In genomic region chr3:2096196-2096595, GRCh38 we compare ENCODE assay signal across 26 cellular contexts. TPM values are rescaled to one million over a fixed set of nuclear protein-coding genes. Genes with fewer than 3 reads are reported as not detected.
DNase-seq lines count a peak whose midpoint lies in the region; ATAC-seq and TF ChIP-seq lines count a peak whose summit lies in the region.
"Had no signal": no experiment of that assay in that cellular context is flagged by ENCODE, and none has a peak within 500 bp of the region (broad histone marks: within the 10 kb centered on the region; RNA-seq: fewer than 3 reads in every experiment).

No MANE protein-coding gene starts in this region.

- no peak overlapping the region for H2BK12ac ChIP-seq in neuronal stem cell (ENCODE audit: low read length)

- H3K9ac ChIP-seq in neuronal stem cell (ENCODE audit: low read depth, low read length, poor library complexity), result no peak overlapping the region

- no peak overlapping the region for H3K4me3 ChIP-seq in right cardiac atrium (ENCODE audit: low read length)
- H3K4me3 ChIP-seq in left ventricle myocardium inferior, result no peak overlapping the region
- no peak overlapping the region for H3K4me3 ChIP-seq in neuronal stem cell (ENCODE audit: low read length in 2 of 2)
- H3K4me3 ChIP-seq in right lobe of liver, result no peak overlapping the region
- H3K4me3 ChIP-seq in osteoblast (ENCODE audit: insufficient read depth, low read length), result no peak overlapping the region
- H3K4me3 ChIP-seq: gastroesophageal sphincter, lower lobe of right lung, ovary, thyroid gland had no signal

- H2AFZ ChIP-seq in neuronal stem cell (ENCODE audit: low read length) (no peak overlapping the region), osteoblast (ENCODE audit: low read length) (no peak overlapping the region)

- H3K9me3 ChIP-seq in right cardiac atrium (ENCODE audit: control insufficient read depth, low read length) (no peaks in the 10 kb centered on the region), left ventricle myocardium inferior (replicated peaks) (no peaks in the 10 kb centered on the region), neuronal stem cell (replicated peaks in 1 of 2; ENCODE audit: control insufficient read depth in 2 of 2, insufficient read depth in 1 of 2, low read depth in 1 of 2, low read length in 2 of 2) (no peaks in the 10 kb centered on the region), right lobe of liver (no peaks in the 10 kb centered on the region), osteoblast (ENCODE audit: low read depth, low read length) (no peaks in the 10 kb centered on the region)
- H3K9me3 ChIP-seq: gastroesophageal sphincter, lower lobe of right lung, ovary, thyroid gland had no signal

- H3K27me3 Mint-ChIP-seq in glutamatergic neuron (ENCODE audit: unreplicated experiment), result peaks cover 14% of the 10 kb centered on the region

- TF ChIP-seq CTCF in left ventricle myocardium inferior (IDR thresholded peaks at IDR 0.05; ENCODE audit: borderline replicate concordance), result no peak
- no peak for TF ChIP-seq CTCF in glutamatergic neuron (IDR thresholded peaks at IDR 0.05; ENCODE audit: partially characterized antibody, unreplicated experiment)
- no peak for TF ChIP-seq CTCF in right lobe of liver (IDR thresholded peaks at IDR 0.05)
- TF ChIP-seq CTCF in osteoblast (IDR thresholded peaks at IDR 0.05; ENCODE audit: extremely low read depth, low read depth, low read length), result no peak

- peaks cover 10% of the 10 kb centered on the region for H3K36me3 Mint-ChIP-seq in glutamatergic neuron (ENCODE audit: unreplicated experiment)
- H3K36me3 Mint-ChIP-seq: CD8-positive, alpha-beta T cell had no signal

- H3K4me1 Mint-ChIP-seq in glutamatergic neuron (ENCODE audit: low read depth, unreplicated experiment), result peaks cover 19% of the 10 kb centered on the region

- no peak overlapping the region for H3K18ac ChIP-seq in neuronal stem cell (ENCODE audit: low read length)

- H3K14ac ChIP-seq in neuronal stem cell (ENCODE audit: low read length), result no peak overlapping the region

- no peak for TF ChIP-seq POLR2A in right lobe of liver (IDR thresholded peaks at IDR 0.05)

- H2BK120ac ChIP-seq in neuronal stem cell (ENCODE audit: low read depth, low read length), result no peak overlapping the region

- H3K36me3 ChIP-seq in left ventricle myocardium inferior, result no peaks in the 10 kb centered on the region
- no peaks in the 10 kb centered on the region for H3K36me3 ChIP-seq in neuronal stem cell (replicated peaks in 1 of 2; ENCODE audit: control insufficient read depth in 2 of 2, insufficient read depth in 2 of 2, low read length in 2 of 2)
- no peaks in the 10 kb centered on the region for H3K36me3 ChIP-seq in right lobe of liver
- no peaks in the 10 kb centered on the region for H3K36me3 ChIP-seq in osteoblast (ENCODE audit: insufficient read depth, low read length)
- H3K36me3 ChIP-seq: gastroesophageal sphincter, lower lobe of right lung, ovary, thyroid gland had no signal

- H3K4me3 Mint-ChIP-seq in glutamatergic neuron (ENCODE audit: unreplicated experiment), result peak overlapping the region; percentile 43
- H3K4me3 Mint-ChIP-seq: activated T-cell treated with anti-CD3 and anti-CD28 coated beads, Interleukin-2, amount 50 U/mL, for 4 hours; CD8-positive, alpha-beta T cell had no signal

- no peak overlapping the region for H2AK5ac ChIP-seq in neuronal stem cell (ENCODE audit: low read depth, low read length)

- no peaks in the 10 kb centered on the region for H3K79me2 ChIP-seq in osteoblast (ENCODE audit: insufficient read depth, low read length)

- H4K91ac ChIP-seq in neuronal stem cell (ENCODE audit: low read depth, low read length, poor library complexity), result no peak overlapping the region

- no peak overlapping the region for H3K23ac ChIP-seq in neuronal stem cell (ENCODE audit: low read depth, low read length, poor library complexity)

- no peak overlapping the region for H3K4ac ChIP-seq in neuronal stem cell (ENCODE audit: low read length)

- H3K27me3 ChIP-seq in right cardiac atrium (ENCODE audit: control insufficient read depth, insufficient read depth) (no peaks in the 10 kb centered on the region), left ventricle myocardium inferior (ENCODE audit: low read depth) (peaks cover 77% of the 10 kb centered on the region), neuronal stem cell (ENCODE audit: control insufficient read depth in 3 of 3, insufficient read depth in 3 of 3, low read depth in 1 of 3, low read length in 3 of 3) (peaks cover 2 to 65% (median 22%) of the 10 kb centered on the region in 3 experiments), right lobe of liver (no peaks in the 10 kb centered on the region), osteoblast (ENCODE audit: insufficient read depth, low read length) (no peaks in the 10 kb centered on the region)
- H3K27me3 ChIP-seq: ovary, thyroid gland had no signal

- H2BK15ac ChIP-seq in neuronal stem cell (ENCODE audit: low read length), result no peak overlapping the region

- intact Hi-C loops in right cardiac atrium (cut with DNase I), result no loop called here
- intact Hi-C loops in left ventricle myocardium inferior (cut with micrococcal nuclease), result no loop called here
- intact Hi-C loops in right lobe of liver (cut with DNase I), result no loop called here

- no peak for ATAC-seq in right cardiac atrium
- ATAC-seq in GM19324 (IDR thresholded peaks at IDR 0.05; ENCODE audit: low FRiP score, unreplicated experiment), result no peak
- no peak for ATAC-seq in right lobe of liver
- ATAC-seq: activated T-cell treated with anti-CD3 and anti-CD28 coated beads, Interleukin-2, amount 50 U/mL, for 4 hours; CD8-positive, alpha-beta T cell; gastroesophageal sphincter; lower lobe of right lung; stimulated activated naive CD8-positive, alpha-beta T cell treated with anti-CD3 and anti-CD28 coated beads, Interleukin-15, Interleukin-2, amounts not matched to agents 100 U/mL and 50 U/mL, for 24 hours had no signal

- WGBS in right cardiac atrium, result 5% methylated on average over 8 of the region's 8 CpGs
- no CpG with 5 or more reads among the region's 8 CpGs for WGBS in neuronal stem cell (ENCODE audit: extremely low coverage in 2 of 2, insufficient read length in 2 of 2, insufficient replicate concordance in 1 of 2), 2 donors
- WGBS in right lobe of liver (ENCODE audit: insufficient coverage, low coverage, low lambda C conversion rate, missing lambda C conversion rate), result 8% methylated on average over 6 of the region's 8 CpGs

- H2BK5ac ChIP-seq in neuronal stem cell (ENCODE audit: low read length), result no peak overlapping the region

- H3K79me1 ChIP-seq in neuronal stem cell (ENCODE audit: low read depth, low read length), result no peaks in the 10 kb centered on the region

- no peak overlapping the region for H4K8ac ChIP-seq in neuronal stem cell (ENCODE audit: low read depth, low read length)

- H3K27ac Mint-ChIP-seq in glutamatergic neuron (ENCODE audit: unreplicated experiment), result no peak overlapping the region
- H3K27ac Mint-ChIP-seq: CD8-positive, alpha-beta T cell had no signal

- H3K9me3 Mint-ChIP-seq in glutamatergic neuron (ENCODE audit: unreplicated experiment), result peaks cover 8% of the 10 kb centered on the region
- H3K9me3 Mint-ChIP-seq: activated T-cell treated with anti-CD3 and anti-CD28 coated beads, Interleukin-2, amount 50 U/mL, for 4 hours; CD8-positive, alpha-beta T cell had no signal

- H4K20me1 ChIP-seq in osteoblast (ENCODE audit: insufficient read depth, low read length), result no peaks in the 10 kb centered on the region

- H3K4me2 ChIP-seq in neuronal stem cell (ENCODE audit: insufficient read depth, low read length, poor library complexity, severe bottlenecking) (peak overlapping the region; percentile 13), osteoblast (ENCODE audit: insufficient read depth, low read length) (no peak overlapping the region)

- H3K27ac ChIP-seq in right cardiac atrium (ENCODE audit: low read length), result no peak overlapping the region
- H3K27ac ChIP-seq in left ventricle myocardium inferior (replicated peaks), result no peak overlapping the region
- no peak overlapping the region for H3K27ac ChIP-seq in neuronal stem cell (replicated peaks; ENCODE audit: low read length)
- H3K27ac ChIP-seq in right lobe of liver, result no peak overlapping the region
- no peak overlapping the region for H3K27ac ChIP-seq in osteoblast (ENCODE audit: low read depth, low read length)
- H3K27ac ChIP-seq: gastroesophageal sphincter, lower lobe of right lung, ovary, RWPE1, thyroid gland, VCaP had no signal

- no peaks in the 10 kb centered on the region for H3K4me1 ChIP-seq in right cardiac atrium (ENCODE audit: control insufficient read depth, insufficient read depth, low read length)
- peaks cover 19% of the 10 kb centered on the region for H3K4me1 ChIP-seq in left ventricle myocardium inferior
- H3K4me1 ChIP-seq in neuronal stem cell (ENCODE audit: control insufficient read depth in 2 of 2, insufficient read depth in 1 of 2, low read depth in 1 of 2, low read length in 2 of 2), result peaks cover 0 to 17% of the 10 kb centered on the region in 2 donors
- H3K4me1 ChIP-seq in right lobe of liver, result no peaks in the 10 kb centered on the region
- H3K4me1 ChIP-seq in osteoblast (ENCODE audit: insufficient read depth, low read length), result no peaks in the 10 kb centered on the region
- H3K4me1 ChIP-seq: lower lobe of right lung had no signal

- DNase-seq in right cardiac atrium (peak in 2 of 3 donors; percentile 15 to 40), left ventricle myocardium inferior (no peak), glutamatergic neuron (no peak), neuronal stem cell (ENCODE audit: low spot score) (no peak), right lobe of liver (no peak), osteoblast (ENCODE audit: insufficient read length, low spot score, missing footprints) (no peak), middle frontal gyrus (ENCODE audit: extremely low spot score, low spot score) (no peak)
- DNase-seq: activated CD4-positive, alpha-beta T cell treated with anti-CD3 and anti-CD28 coated beads for 48 hours; activated T-cell treated with anti-CD3 and anti-CD28 coated beads, Interleukin-2, amount 50 U/mL, for 4 hours; CD8-positive, alpha-beta T cell; cortex of kidney; DMS153; KBM-7; lower lobe of right lung; MM.1S; NCI-H1436 treated with DMSO at 0.1 percent for 48 hours; ovary; stimulated activated CD4-positive, alpha-beta T cell treated with anti-CD3 and anti-CD28 coated beads, Interleukin-15, amount 100 ng/mL, for 24 hours; stimulated activated naive CD8-positive, alpha-beta T cell treated with anti-CD3 and anti-CD28 coated beads, Interleukin-15, Interleukin-2, amounts not matched to agents 100 U/mL and 50 U/mL, for 24 hours had no signal

RNA-seq across cellular contexts. Expression of gene CNTN4, which starts 2.5 kb away (rescaled TPM):
- 1 to 10 TPM; 1.7 to 6.8 (median 3.3) TPM for total RNA-seq in right cardiac atrium
- polyA plus RNA-seq in right cardiac atrium, result 1.9 TPM
- 1.2 TPM for total RNA-seq in left ventricle myocardium inferior
- total RNA-seq in glutamatergic neuron (ENCODE audit: unreplicated experiment), result 23.0 TPM
- 5.2 TPM for polyA plus RNA-seq in neuronal stem cell (2013, experiment 1 of 2)
- 6.5 TPM for polyA plus RNA-seq in neuronal stem cell (2013, experiment 2 of 2)
- total RNA-seq in right lobe of liver, result 1 to 10 TPM; 1.5 to 3.9 (median 1.7) TPM
- under 0.01 TPM in 1 of 2 replicates, not detected in the other for total RNA-seq in osteoblast
- total RNA-seq: activated CD8-positive, alpha-beta memory T cell treated with anti-CD3 and anti-CD28 coated beads for 36 hours; activated T-cell treated with anti-CD3 and anti-CD28 coated beads, Interleukin-2, amount 50 U/mL, for 4 hours; CD8-positive, alpha-beta T cell had no signal
- polyA plus RNA-seq: keratinocyte had no signal

Comparison
In these comparisons a context has a peak if more than half of its experiments do, and no peak if none do; other contexts are left out.
1. DNase-seq: peak in right cardiac atrium (2 of 3); none in left ventricle myocardium inferior (single experiment), glutamatergic neuron (single experiment), neuronal stem cell (single experiment), right lobe of liver (0 of 3), osteoblast (single experiment) and middle frontal gyrus (single experiment).